Comparison of ENCODE assay signal across 15 cellular contexts in genomic region chr14:100664841-100665425, GRCh38.
DNase-seq lines count a peak whose midpoint lies in the region; ATAC-seq, FAIRE-seq and TF ChIP-seq lines count a peak whose summit lies in the region.
"Had no signal": no experiment of that assay in that cellular context is flagged by ENCODE, and none has a peak within 500 bp of the region (broad histone marks: within the 10 kb centered on the region; RNA-seq: fewer than 3 reads in every experiment).

No MANE protein-coding gene starts in this region.

- H3K4me3 ChIP-seq in BJ (ENCODE audit: low read depth, low read length): no peak overlapping the region
- no peak overlapping the region for H3K4me3 ChIP-seq in gastroesophageal sphincter
- H3K4me3 ChIP-seq in psoas muscle: no peak overlapping the region
- H3K4me3 ChIP-seq: BLaER1 treated with 17β-estradiol and CSF1 and Interleukin-3, amounts not matched to agents 10 nM and 100 nM; left lung had no signal

- H3K27ac Mint-ChIP-seq in WTC11 (0 out of 2 replicates have a peak overlapping the region, but pooled peaks have one; percentile 17), type B pancreatic cell (no peak overlapping the region)

- H3K9me3 Mint-ChIP-seq in WTC11: no peaks in the 10 kb centered on the region
- H3K9me3 Mint-ChIP-seq in type B pancreatic cell: no peaks in the 10 kb centered on the region

- peak overlapping the region in 2 of 4 donors; percentile 35 to 56 for H3K27ac ChIP-seq in gastroesophageal sphincter
- H3K27ac ChIP-seq in psoas muscle: peak overlapping the region; percentile 21
- H3K27ac ChIP-seq: BLaER1 treated with 17β-estradiol and CSF1 and Interleukin-3, amounts not matched to agents 10 nM and 100 nM; left lung had no signal

- ATAC-seq in WTC11 (no peak), gastroesophageal sphincter (peak; percentile 56), psoas muscle (peak; percentile 31 to 57 (median 46)), HG03565 (IDR thresholded peaks at IDR 0.05; ENCODE audit: unreplicated experiment) (no peak)
- ATAC-seq: HCT116, left lung had no signal

- CTCF ChIA-PET in BJ (lab: Yijun Ruan, JAX) (interaction anchor here (0.6 to 4.1 kb wide), 8 partner anchors 9 to 571 kb away, joined by 3 to 33 read pairs (median 4); no protein-coding TSS in a partner anchor), WTC11 (lab: Charles Lee) (interaction anchor here (0.7 to 3.2 kb wide), 7 partner anchors 8 to 45 kb away, joined by 3 to 26 read pairs (median 4); no protein-coding TSS in a partner anchor)

- no peak for TF ChIP-seq EP300 in gastroesophageal sphincter (IDR thresholded peaks at IDR 0.05)

- WGBS in gastroesophageal sphincter (ENCODE audit: low coverage in 1 of 2), 2 donors: 43 to 55% methylated on average over 7 to 9 of the region's 13 CpGs
- 10 to 19% (median 12%) methylated on average over 13 of the region's 13 CpGs for WGBS in psoas muscle, 3 donors

- H3K27me3 Mint-ChIP-seq in WTC11 (ENCODE audit: low read depth): no peaks in the 10 kb centered on the region
- H3K27me3 Mint-ChIP-seq in type B pancreatic cell: peaks cover 25% of the 10 kb centered on the region

- H3K27me3 ChIP-seq in BJ (ENCODE audit: control insufficient read depth, insufficient read depth, low read length) (peaks cover 33% of the 10 kb centered on the region), gastroesophageal sphincter (peaks cover 56% of the 10 kb centered on the region), psoas muscle (ENCODE audit: insufficient read depth in 3 of 3, low read length in 2 of 3) (peaks cover 0 to 49% (median 19%) of the 10 kb centered on the region in 3 donors)
- H3K27me3 ChIP-seq: BLaER1 treated with 17β-estradiol and CSF1 and Interleukin-3, amounts not matched to agents 10 nM and 100 nM had no signal

- FAIRE-seq in HTR-8/SVneo (lab: Jason Lieb, UNC): no peak

- POLR2A ChIA-PET in BJ (lab: Charles Lee) (no interaction called here), WTC11 (lab: Charles Lee) (no interaction called here)

- DNase-seq in BJ (ENCODE audit: low read depth) (peak; percentile 37), WTC11 (ENCODE audit: low spot score) (no peak), psoas muscle (peak; percentile 66 to 85), HTR-8/SVneo (ENCODE audit: insufficient read length, low spot score) (no peak), type B pancreatic cell (ENCODE audit: extremely low spot score, unreplicated experiment) (no peak), globus pallidus (ENCODE audit: low spot score) (no peak)
- DNase-seq: activated T-cell treated with anti-CD3 and anti-CD28 coated beads, Interleukin-2, amount 50 U/mL, for 48 hours; amniotic stem cell; dermis blood vessel endothelial cell; left lung; MM.1S had no signal

- H3K9me3 ChIP-seq in gastroesophageal sphincter (no peaks in the 10 kb centered on the region), psoas muscle (no peaks in the 10 kb centered on the region)
- H3K9me3 ChIP-seq: BLaER1 treated with 17β-estradiol and CSF1 and Interleukin-3, amounts not matched to agents 10 nM and 100 nM; left lung had no signal

- H3K36me3 ChIP-seq in BJ (ENCODE audit: control insufficient read depth, insufficient read depth, low read length) (no peaks in the 10 kb centered on the region), gastroesophageal sphincter (no peaks in the 10 kb centered on the region), psoas muscle (ENCODE audit: insufficient read depth in 1 of 2, low read depth in 1 of 2) (no peaks in the 10 kb centered on the region)
- H3K36me3 ChIP-seq: BLaER1 treated with 17β-estradiol and CSF1 and Interleukin-3, amounts not matched to agents 10 nM and 100 nM; left lung had no signal

- intact Hi-C loops in psoas muscle (cut with DNase I): loop anchor here (2.0 to 5.0 kb wide), 2 partner anchors 234 to 962 kb away; no protein-coding TSS in a partner anchor

- no peak for TF ChIP-seq CTCF in BJ (IDR thresholded peaks at IDR 0.05; ENCODE audit: insufficient read depth, low read depth, low read length)
- no peak for TF ChIP-seq CTCF in WTC11 (IDR thresholded peaks at IDR 0.05)
- TF ChIP-seq CTCF in gastroesophageal sphincter (IDR thresholded peaks at IDR 0.05): no peak
- no peak for TF ChIP-seq CTCF in psoas muscle (IDR thresholded peaks at IDR 0.05)
- TF ChIP-seq CTCF in type B pancreatic cell (conservative IDR thresholded peaks at IDR 0.05): no peak

- no peak overlapping the region for H3K4me3 Mint-ChIP-seq in WTC11
- no peak overlapping the region for H3K4me3 Mint-ChIP-seq in type B pancreatic cell

- H3K4me1 Mint-ChIP-seq in WTC11 (peaks cover 10% of the 10 kb centered on the region), type B pancreatic cell (ENCODE audit: unreplicated experiment) (peaks cover 23% of the 10 kb centered on the region)

- H3K4me1 ChIP-seq in gastroesophageal sphincter (peaks cover 0 to 27% (median 0%) of the 10 kb centered on the region in 3 donors), psoas muscle (no peaks in the 10 kb centered on the region)

- H3K36me3 Mint-ChIP-seq in WTC11: no peaks in the 10 kb centered on the region
- H3K36me3 Mint-ChIP-seq in type B pancreatic cell: no peaks in the 10 kb centered on the region

- no peak for TF ChIP-seq POLR2A in gastroesophageal sphincter (IDR thresholded peaks at IDR 0.05)

TF ChIP-seq in WTC11, 78 proteins besides CTCF, POLR2A, EP300 and RAD21 (continues in another document):
- TF ChIP-seq FOXP1 (CRISPR knock-in tag; IDR thresholded peaks at IDR 0.05; ENCODE audit: borderline replicate concordance): no peak
- no peak for TF ChIP-seq TEAD1 (CRISPR knock-in tag; IDR thresholded peaks at IDR 0.05)
- no peak for TF ChIP-seq ZNF671 (CRISPR knock-in tag; IDR thresholded peaks at IDR 0.05)
- TF ChIP-seq E2F5 (CRISPR knock-in tag; IDR thresholded peaks at IDR 0.05): no peak
- TF ChIP-seq PRDM15 (CRISPR knock-in tag; IDR thresholded peaks at IDR 0.05): no peak
- TF ChIP-seq CDX4 (CRISPR knock-in tag; IDR thresholded peaks at IDR 0.05; ENCODE audit: borderline replicate concordance): no peak
- TF ChIP-seq PREB (CRISPR knock-in tag; IDR thresholded peaks at IDR 0.05; ENCODE audit: borderline replicate concordance): no peak
- no peak for TF ChIP-seq ATF1 (CRISPR knock-in tag; IDR thresholded peaks at IDR 0.05)
- no peak for TF ChIP-seq TP53 (CRISPR knock-in tag; IDR thresholded peaks at IDR 0.05)
- TF ChIP-seq NFATC4 (CRISPR knock-in tag; IDR thresholded peaks at IDR 0.05): no peak

Comparison
In these comparisons a context has a peak if more than half of its experiments do, and no peak if none do; other contexts are left out.
1. DNase-seq: peak in BJ (single experiment) and psoas muscle (2 of 2); none in WTC11 (single experiment), HTR-8/SVneo (single experiment), type B pancreatic cell (single experiment) and globus pallidus (single experiment).
2. ATAC-seq: peak in gastroesophageal sphincter (single experiment) and psoas muscle (4 of 4); none in WTC11 (single experiment) and HG03565 (single experiment).